22 cellular contexts compared by ENCODE assay signal in genomic region chr17:38709104-38709820, GRCh38. TPM values are rescaled to one million over a fixed set of nuclear protein-coding genes. Genes with fewer than 3 reads are reported as not detected.
DNase-seq lines count a peak whose midpoint lies in the region; ATAC-seq, FAIRE-seq and TF ChIP-seq lines count a peak whose summit lies in the region.
"Had no signal": no experiment of that assay in that cellular context is flagged by ENCODE, and none has a peak within 500 bp of the region (broad histone marks: within the 10 kb centered on the region; RNA-seq: fewer than 3 reads in every experiment).

No MANE protein-coding gene starts in this region.

- no TSS peak for BruUV-seq in HepG2 (replicated peaks; lab: Mats Ljungman, UMichigan)

- peaks cover 12% of the 10 kb centered on the region for H4K20me1 ChIP-seq in HepG2 (ENCODE audit: insufficient read depth, low read length)

- no peak overlapping the region for H2AFZ ChIP-seq in HepG2 (ENCODE audit: low read length)

- H3K4me3 Mint-ChIP-seq in activated CD8-positive, alpha-beta T cell treated with anti-CD3 and anti-CD28 coated beads, Interleukin-2, amount 10 ng/mL, durations not matched to agents 7 days and 5 days = no peak overlapping the region
- H3K4me3 Mint-ChIP-seq in stimulated activated naive B cell treated with anti-CD40 and anti-IgM and Interleukin-4, amounts not matched to agents 10 μg/mL and 1 μg/mL and 100 μg/mL, for 72 hours = no peak overlapping the region
- H3K4me3 Mint-ChIP-seq: mesothelial cell of epicardium had no signal

- H3K9me3 ChIP-seq in HepG2 (ENCODE audit: low read length) (no peaks in the 10 kb centered on the region), right lobe of liver (no peaks in the 10 kb centered on the region)
- H3K9me3 ChIP-seq: esophagus squamous epithelium, right atrium auricular region, tibial artery had no signal

- peaks cover 48% of the 10 kb centered on the region for H3K4me1 ChIP-seq in HepG2 (ENCODE audit: insufficient read depth, low read length)
- H3K4me1 ChIP-seq in right lobe of liver = no peaks in the 10 kb centered on the region

- H3K4me2 ChIP-seq in HepG2 (ENCODE audit: low read depth, low read length) = no peak overlapping the region
- H3K4me2 ChIP-seq: KMS-11 had no signal

- H3K36me3 Mint-ChIP-seq in activated CD8-positive, alpha-beta T cell treated with anti-CD3 and anti-CD28 coated beads, Interleukin-2, amount 10 ng/mL, durations not matched to agents 7 days and 5 days (ENCODE audit: low read depth) = peaks cover 67% of the 10 kb centered on the region
- peaks cover 36 to 56% of the 10 kb centered on the region in 2 donors for H3K36me3 Mint-ChIP-seq in stimulated activated naive B cell treated with anti-CD40 and anti-IgM and Interleukin-4, amounts not matched to agents 10 μg/mL and 1 μg/mL and 100 μg/mL, for 72 hours

- POLR2A ChIA-PET in HepG2 (lab: Yijun Ruan, JAX) = interaction anchor here (1.5 to 6.4 kb wide), 6 partner anchors 9 to 53 kb away, joined by 3 to 38 read pairs (median 14); partner anchors contain the start of gene EPOP
- POLR2A ChIA-PET in activated CD8-positive, alpha-beta T cell treated with anti-CD3 and anti-CD28 coated beads, Interleukin-2, amount 10 ng/mL, durations not matched to agents 7 days and 5 days (lab: Charles Lee) = interaction anchor here (0.6 to 2.5 kb wide), 4 partner anchors 11 to 22 kb away, joined by 3 to 13 read pairs (median 6); no protein-coding TSS in a partner anchor

- intact Hi-C loops in HepG2 (cut with micrococcal nuclease; ENCODE audit: unreplicated experiment) (no loop called here), right lobe of liver (cut with DNase I) (no loop called here)

- TF ChIP-seq POLR2A in HepG2 (IDR thresholded peaks at IDR 0.05; ENCODE audit: insufficient read depth in 1 of 2, low read depth in 2 of 2, low read length in 2 of 2) = peak; percentile 2 to 11; a peak in 1 of 4 replicates
- no peak for TF ChIP-seq POLR2A in right lobe of liver (IDR thresholded peaks at IDR 0.05)

- FAIRE-seq in HepG2 (lab: Jason Lieb, UNC) = no peak
- FAIRE-seq: GM18507 had no signal

- no peak for TF ChIP-seq CTCF in HepG2 (CRISPR knock-in tag; IDR thresholded peaks at IDR 0.05)
- no peak for TF ChIP-seq CTCF in right lobe of liver (IDR thresholded peaks at IDR 0.05)

- peaks cover 36 to 70% of the 10 kb centered on the region in 2 experiments for H3K36me3 ChIP-seq in HepG2 (replicated peaks in 1 of 2; ENCODE audit: control insufficient read depth in 1 of 2, insufficient read depth in 2 of 2, low read length in 2 of 2)
- peaks cover 0 to 9% (median 3%) of the 10 kb centered on the region in 4 donors for H3K36me3 ChIP-seq in right lobe of liver

- in situ Hi-C loops in HepG2 (cut with HindIII; ENCODE audit: extremely low pct_ligation_motif_present, low pct_unique_long_range_greater_than_20kb) = no loop called here

- no peak overlapping the region for H3K27ac ChIP-seq in HepG2 (ENCODE audit: extremely low read length, insufficient read depth, low read length)
- no peak overlapping the region for H3K27ac ChIP-seq in right lobe of liver
- H3K27ac ChIP-seq: esophagus squamous epithelium, KMS-11, tibial artery had no signal

- TF ChIP-seq EP300 in HepG2 (IDR thresholded peaks at IDR 0.05; ENCODE audit: low read depth in 2 of 2, low read length in 2 of 2) = no peak
- no peak for TF ChIP-seq EP300 in HepG2 (CRISPR knock-in tag; IDR thresholded peaks at IDR 0.05; ENCODE audit: borderline replicate concordance)

- H3K9me3 Mint-ChIP-seq in activated CD8-positive, alpha-beta T cell treated with anti-CD3 and anti-CD28 coated beads, Interleukin-2, amount 10 ng/mL, durations not matched to agents 7 days and 5 days (ENCODE audit: insufficient read depth) = no peaks in the 10 kb centered on the region
- no peaks in the 10 kb centered on the region for H3K9me3 Mint-ChIP-seq in stimulated activated naive B cell treated with anti-CD40 and anti-IgM and Interleukin-4, amounts not matched to agents 10 μg/mL and 1 μg/mL and 100 μg/mL, for 72 hours
- H3K9me3 Mint-ChIP-seq: mesothelial cell of epicardium had no signal

- CTCF ChIA-PET in HepG2 (lab: Yijun Ruan, JAX; ENCODE audit: low intra/inter-chr PET ratio, low total read pairs) = no interaction called here
- CTCF ChIA-PET in activated CD8-positive, alpha-beta T cell treated with anti-CD3 and anti-CD28 coated beads, Interleukin-2, amount 10 ng/mL, durations not matched to agents 7 days and 5 days (lab: Charles Lee) = interaction anchor here (0.6 to 1.8 kb wide), 4 partner anchors 19 to 45 kb away, joined by 3 to 14 read pairs (median 4); no protein-coding TSS in a partner anchor

- ATAC-seq in HepG2 = no peak
- ATAC-seq in right lobe of liver = no peak
- no peak for ATAC-seq in activated CD8-positive, alpha-beta T cell treated with anti-CD3 and anti-CD28 coated beads, Interleukin-2, amount 10 ng/mL, durations not matched to agents 7 days and 5 days
- ATAC-seq in stimulated activated naive B cell treated with anti-CD40 and anti-IgM and Interleukin-4, amounts not matched to agents 10 μg/mL and 1 μg/mL and 100 μg/mL, for 72 hours (replicated peaks) = no peak
- ATAC-seq in HG02870 (IDR thresholded peaks at IDR 0.05; ENCODE audit: unreplicated experiment) = no peak
- ATAC-seq in HG03442 (IDR thresholded peaks at IDR 0.05; ENCODE audit: unreplicated experiment) = no peak
- ATAC-seq: left colon, SK-N-SH treated with all-trans-retinoic acid at 6 μM for 48 hours had no signal

- no peak overlapping the region for H3K9ac ChIP-seq in HepG2 (ENCODE audit: insufficient read depth, low read depth, low read length)
- H3K9ac ChIP-seq: KMS-11 had no signal

- peaks cover 62% of the 10 kb centered on the region for H3K4me1 Mint-ChIP-seq in activated CD8-positive, alpha-beta T cell treated with anti-CD3 and anti-CD28 coated beads, Interleukin-2, amount 10 ng/mL, durations not matched to agents 7 days and 5 days (ENCODE audit: low read depth)
- peaks cover 48 to 70% of the 10 kb centered on the region in 2 donors for H3K4me1 Mint-ChIP-seq in stimulated activated naive B cell treated with anti-CD40 and anti-IgM and Interleukin-4, amounts not matched to agents 10 μg/mL and 1 μg/mL and 100 μg/mL, for 72 hours

- H3K27me3 Mint-ChIP-seq in activated CD8-positive, alpha-beta T cell treated with anti-CD3 and anti-CD28 coated beads, Interleukin-2, amount 10 ng/mL, durations not matched to agents 7 days and 5 days (ENCODE audit: low read depth) = no peaks in the 10 kb centered on the region
- H3K27me3 Mint-ChIP-seq in stimulated activated naive B cell treated with anti-CD40 and anti-IgM and Interleukin-4, amounts not matched to agents 10 μg/mL and 1 μg/mL and 100 μg/mL, for 72 hours = no peaks in the 10 kb centered on the region

- H3K4me3 ChIP-seq in HepG2 (replicated peaks in 1 of 3; ENCODE audit: insufficient read depth in 1 of 3, low read depth in 2 of 3, low read length in 3 of 3) (no peak overlapping the region), right lobe of liver (no peak overlapping the region)
- H3K4me3 ChIP-seq: esophagus squamous epithelium, right atrium auricular region, tibial artery had no signal

- no peaks in the 10 kb centered on the region; a peak in 1 of 5 replicates for H3K27me3 ChIP-seq in HepG2 (ENCODE audit: control insufficient read depth in 1 of 2, insufficient read depth in 2 of 2, low read length in 2 of 2)
- no peaks in the 10 kb centered on the region for H3K27me3 ChIP-seq in right lobe of liver
- H3K27me3 ChIP-seq: esophagus squamous epithelium, right atrium auricular region, tibial artery had no signal

- H3K27ac Mint-ChIP-seq in activated CD8-positive, alpha-beta T cell treated with anti-CD3 and anti-CD28 coated beads, Interleukin-2, amount 10 ng/mL, durations not matched to agents 7 days and 5 days = peak overlapping the region; percentile 11
- peak overlapping the region; percentile 70 for H3K27ac Mint-ChIP-seq in stimulated activated naive B cell treated with anti-CD40 and anti-IgM and Interleukin-4, amounts not matched to agents 10 μg/mL and 1 μg/mL and 100 μg/mL, for 72 hours

- peaks cover 34% of the 10 kb centered on the region for H3K79me2 ChIP-seq in HepG2 (ENCODE audit: insufficient read depth, low read length)

- 95% methylated on average over 13 of the region's 18 CpGs for WGBS in HepG2 (ENCODE audit: low lambda C conversion rate)
- WGBS in right lobe of liver (ENCODE audit: insufficient coverage, low coverage, low lambda C conversion rate, missing lambda C conversion rate) = 78% methylated on average over 7 of the region's 18 CpGs

- TF ChIP-seq RAD21 in HepG2 (CRISPR knock-in tag; IDR thresholded peaks at IDR 0.05) = no peak

- no peak for DNase-seq in HepG2 (ENCODE audit: low spot score)
- DNase-seq in right lobe of liver = no peak
- no peak for DNase-seq in activated CD8-positive, alpha-beta T cell treated with anti-CD3 and anti-CD28 coated beads, Interleukin-2, amount 10 ng/mL, durations not matched to agents 7 days and 5 days
- peak; percentile 67 for DNase-seq in myocyte (ENCODE audit: low read depth)
- no peak for DNase-seq in stimulated activated naive B cell treated with anti-CD40 and anti-IgM and Interleukin-4, amounts not matched to agents 10 μg/mL and 1 μg/mL and 100 μg/mL, for 72 hours
- no peak for DNase-seq in DMS 273 (lab: John Stamatoyannopoulos, UW; ENCODE audit: unreplicated experiment)
- DNase-seq: activated T-cell treated with anti-CD3 and anti-CD28 coated beads, Interleukin-2, amount 50 U/mL, for 48 hours; aorta; effector memory CD4-positive, alpha-beta T cell; esophagus squamous epithelium; left colon; NCI-H2029; NCI-H446; nucleus accumbens; tibial artery had no signal

RNA-seq across cellular contexts. Expression of gene MLLT6, which starts 4.2 kb away (rescaled TPM):
- total RNA-seq in HepG2 (2016; rRNA removed; fragmentation: Illumina TruSeq; extraction: Trizol) (27.6 and 50.7 TPM in 2 replicates), right lobe of liver (10 to 100 TPM; 10.1 to 30.9 (median 25.6) TPM), myocyte (42.7 and 54.6 TPM in 2 replicates)
- total RNA-seq in HepG2 (2016; cell fraction: cytosol; rRNA removed; fragmentation: Illumina TruSeq; extraction: Trizol; ENCODE audit: low read depth) = 41.1 and 41.6 TPM in 2 replicates
- 23.9 and 54.9 TPM in 2 replicates for total RNA-seq in HepG2 (2016; cell fraction: insoluble cytoplasmic fraction; rRNA removed; fragmentation: Illumina TruSeq; extraction: Trizol)
- total RNA-seq in HepG2 (2016; cell fraction: membrane; rRNA removed; fragmentation: Illumina TruSeq; extraction: Trizol) = 44.6 and 48.3 TPM in 2 replicates
- total RNA-seq in HepG2 (2016; cell fraction: nucleus; rRNA removed; fragmentation: Illumina TruSeq; extraction: Trizol) = 51.1 and 58.3 TPM in 2 replicates
- 69.5 TPM in 2 replicates for polyA plus RNA-seq in HepG2 (2011; rRNA removed)
- 20.9 and 26.0 TPM in 2 replicates for polyA plus RNA-seq in HepG2 (2011; cell fraction: cytosol; rRNA removed)
- 261 and 305 TPM in 2 replicates for polyA plus RNA-seq in HepG2 (2011; cell fraction: nucleus; rRNA removed)
- polyA plus RNA-seq in HepG2 (2012) = 56.0 and 70.4 TPM in 2 replicates
- polyA plus RNA-seq in HepG2 (2016; cell fraction: cytosol; fragmentation: Illumina TruSeq; extraction: Trizol; ENCODE audit: low read depth) = 2.1 and 3.2 TPM in 2 replicates
- polyA plus RNA-seq in HepG2 (2016; cell fraction: insoluble cytoplasmic fraction; fragmentation: Illumina TruSeq; extraction: Trizol; ENCODE audit: low read depth) = 25.3 and 28.2 TPM in 2 replicates
- polyA plus RNA-seq in HepG2 (2016; cell fraction: membrane; fragmentation: Illumina TruSeq; extraction: Trizol; ENCODE audit: low read depth) = 10.7 and 10.9 TPM in 2 replicates
- polyA plus RNA-seq in HepG2 (2016; cell fraction: nucleus; fragmentation: Illumina TruSeq; extraction: Trizol; ENCODE audit: insufficient read depth, low read depth) = 142 and 147 TPM in 2 replicates
- polyA minus RNA-seq in HepG2 (2011; rRNA and poly(A)+ RNA removed; ENCODE audit: low replicate concordance) = 89.8 and 99.9 TPM in 2 replicates
- polyA minus RNA-seq in HepG2 (2011; cell fraction: cytosol; rRNA and poly(A)+ RNA removed) = 29.2 and 32.2 TPM in 2 replicates
- polyA minus RNA-seq in HepG2 (2011; cell fraction: nucleus; rRNA and poly(A)+ RNA removed) = 156 and 194 TPM in 2 replicates
- 100 to 1,000 TPM; 211 to 219 TPM for total RNA-seq in activated CD8-positive, alpha-beta T cell treated with anti-CD3 and anti-CD28 coated beads, Interleukin-2, amount 10 ng/mL, durations not matched to agents 7 days and 5 days
- 59.5 TPM for polyA plus RNA-seq in myocyte (2012)

RNA-seq across cellular contexts. Expression of gene CISD3, which starts 20.9 kb away (rescaled TPM):
- 34.1 and 42.6 TPM in 2 replicates for total RNA-seq in HepG2 (2016; rRNA removed; fragmentation: Illumina TruSeq; extraction: Trizol)
- total RNA-seq in HepG2 (2016; cell fraction: cytosol; rRNA removed; fragmentation: Illumina TruSeq; extraction: Trizol; ENCODE audit: low read depth) = 64.2 and 89.3 TPM in 2 replicates
- total RNA-seq in HepG2 (2016; cell fraction: insoluble cytoplasmic fraction; rRNA removed; fragmentation: Illumina TruSeq; extraction: Trizol) = 38.9 and 39.2 TPM in 2 replicates
- 72.8 and 92.2 TPM in 2 replicates for total RNA-seq in HepG2 (2016; cell fraction: membrane; rRNA removed; fragmentation: Illumina TruSeq; extraction: Trizol)
- total RNA-seq in HepG2 (2016; cell fraction: nucleus; rRNA removed; fragmentation: Illumina TruSeq; extraction: Trizol) = 12.0 and 15.5 TPM in 2 replicates
- 30.0 and 34.9 TPM in 2 replicates for polyA plus RNA-seq in HepG2 (2011; rRNA removed)
- 15.0 and 24.9 TPM in 2 replicates for polyA plus RNA-seq in HepG2 (2011; cell fraction: cytosol; rRNA removed)
- polyA plus RNA-seq in HepG2 (2011; cell fraction: nucleus; rRNA removed) = 10.7 and 11.5 TPM in 2 replicates
- polyA plus RNA-seq in HepG2 (2012) = 34.2 TPM in 2 replicates
- 183 and 249 TPM in 2 replicates for polyA plus RNA-seq in HepG2 (2016; cell fraction: cytosol; fragmentation: Illumina TruSeq; extraction: Trizol; ENCODE audit: low read depth)
- polyA plus RNA-seq in HepG2 (2016; cell fraction: insoluble cytoplasmic fraction; fragmentation: Illumina TruSeq; extraction: Trizol; ENCODE audit: low read depth) = 69.7 and 77.8 TPM in 2 replicates
- polyA plus RNA-seq in HepG2 (2016; cell fraction: membrane; fragmentation: Illumina TruSeq; extraction: Trizol; ENCODE audit: low read depth) = 135 and 168 TPM in 2 replicates
- polyA plus RNA-seq in HepG2 (2016; cell fraction: nucleus; fragmentation: Illumina TruSeq; extraction: Trizol; ENCODE audit: insufficient read depth, low read depth) = 46.2 and 46.8 TPM in 2 replicates
- polyA minus RNA-seq in HepG2 (2011; rRNA and poly(A)+ RNA removed; ENCODE audit: low replicate concordance) = 16.1 and 27.0 TPM in 2 replicates
- 7.2 and 7.7 TPM in 2 replicates for polyA minus RNA-seq in HepG2 (2011; cell fraction: cytosol; rRNA and poly(A)+ RNA removed)
- 7.1 and 8.1 TPM in 2 replicates for polyA minus RNA-seq in HepG2 (2011; cell fraction: nucleus; rRNA and poly(A)+ RNA removed)
- total RNA-seq in right lobe of liver = 10 to 100 TPM; 34.2 to 88.1 (median 55.1) TPM
- total RNA-seq in activated CD8-positive, alpha-beta T cell treated with anti-CD3 and anti-CD28 coated beads, Interleukin-2, amount 10 ng/mL, durations not matched to agents 7 days and 5 days = 10 to 100 TPM; 48.2 to 56.1 TPM
- 3.7 and 6.2 TPM in 2 replicates for total RNA-seq in myocyte
- polyA plus RNA-seq in myocyte (2012) = 32.6 TPM

RNA-seq across cellular contexts. Expression of gene EPOP, which starts 34.5 kb away (rescaled TPM):
- total RNA-seq in HepG2 (2016; rRNA removed; fragmentation: Illumina TruSeq; extraction: Trizol) = 29.0 and 37.8 TPM in 2 replicates
- 20.7 and 21.2 TPM in 2 replicates for total RNA-seq in HepG2 (2016; cell fraction: cytosol; rRNA removed; fragmentation: Illumina TruSeq; extraction: Trizol; ENCODE audit: low read depth)
- 22.9 and 36.8 TPM in 2 replicates for total RNA-seq in HepG2 (2016; cell fraction: insoluble cytoplasmic fraction; rRNA removed; fragmentation: Illumina TruSeq; extraction: Trizol)
- total RNA-seq in HepG2 (2016; cell fraction: membrane; rRNA removed; fragmentation: Illumina TruSeq; extraction: Trizol) = 65.8 and 69.1 TPM in 2 replicates
- total RNA-seq in HepG2 (2016; cell fraction: nucleus; rRNA removed; fragmentation: Illumina TruSeq; extraction: Trizol) = 17.6 and 17.8 TPM in 2 replicates
- polyA plus RNA-seq in HepG2 (2011; rRNA removed) = 13.9 and 14.7 TPM in 2 replicates
- polyA plus RNA-seq in HepG2 (2011; cell fraction: cytosol; rRNA removed) = 14.1 and 17.0 TPM in 2 replicates
- polyA plus RNA-seq in HepG2 (2011; cell fraction: nucleus; rRNA removed) = 10.9 and 12.1 TPM in 2 replicates
- 17.9 and 19.9 TPM in 2 replicates for polyA plus RNA-seq in HepG2 (2012)
- polyA plus RNA-seq in HepG2 (2016; cell fraction: cytosol; fragmentation: Illumina TruSeq; extraction: Trizol; ENCODE audit: low read depth) = 26.4 and 26.9 TPM in 2 replicates
- polyA plus RNA-seq in HepG2 (2016; cell fraction: insoluble cytoplasmic fraction; fragmentation: Illumina TruSeq; extraction: Trizol; ENCODE audit: low read depth) = 46.7 and 55.1 TPM in 2 replicates
- 71.4 and 76.4 TPM in 2 replicates for polyA plus RNA-seq in HepG2 (2016; cell fraction: membrane; fragmentation: Illumina TruSeq; extraction: Trizol; ENCODE audit: low read depth)
- 43.8 and 45.7 TPM in 2 replicates for polyA plus RNA-seq in HepG2 (2016; cell fraction: nucleus; fragmentation: Illumina TruSeq; extraction: Trizol; ENCODE audit: insufficient read depth, low read depth)
- 4.2 and 17.4 TPM in 2 replicates for polyA minus RNA-seq in HepG2 (2011; rRNA and poly(A)+ RNA removed; ENCODE audit: low replicate concordance)
- polyA minus RNA-seq in HepG2 (2011; cell fraction: cytosol; rRNA and poly(A)+ RNA removed) = 14.9 and 17.2 TPM in 2 replicates
- 5.9 and 6.3 TPM in 2 replicates for polyA minus RNA-seq in HepG2 (2011; cell fraction: nucleus; rRNA and poly(A)+ RNA removed)
- 1 to 10 TPM; 1.1 to 6.0 (median 3.0) TPM for total RNA-seq in right lobe of liver
- total RNA-seq in activated CD8-positive, alpha-beta T cell treated with anti-CD3 and anti-CD28 coated beads, Interleukin-2, amount 10 ng/mL, durations not matched to agents 7 days and 5 days = 10 to 100 TPM; 11.4 to 11.6 TPM
- total RNA-seq in myocyte = 0.94 and 1.2 TPM in 2 replicates
- 1.1 TPM for polyA plus RNA-seq in myocyte (2012)

RNA-seq across cellular contexts. Expression of gene PCGF2, which starts 38.9 kb away (rescaled TPM):
- total RNA-seq in HepG2 (2016; rRNA removed; fragmentation: Illumina TruSeq; extraction: Trizol) (11.6 and 11.7 TPM in 2 replicates), right lobe of liver (1 to 10 TPM; 1.7 to 8.0 (median 3.9) TPM), myocyte (2.0 and 2.3 TPM in 2 replicates)
- 12.6 and 19.2 TPM in 2 replicates for total RNA-seq in HepG2 (2016; cell fraction: cytosol; rRNA removed; fragmentation: Illumina TruSeq; extraction: Trizol; ENCODE audit: low read depth)
- 8.9 and 11.5 TPM in 2 replicates for total RNA-seq in HepG2 (2016; cell fraction: insoluble cytoplasmic fraction; rRNA removed; fragmentation: Illumina TruSeq; extraction: Trizol)
- 33.3 and 35.3 TPM in 2 replicates for total RNA-seq in HepG2 (2016; cell fraction: membrane; rRNA removed; fragmentation: Illumina TruSeq; extraction: Trizol)
- 13.3 and 14.9 TPM in 2 replicates for total RNA-seq in HepG2 (2016; cell fraction: nucleus; rRNA removed; fragmentation: Illumina TruSeq; extraction: Trizol)
- 29.4 and 30.6 TPM in 2 replicates for polyA plus RNA-seq in HepG2 (2011; rRNA removed)
- polyA plus RNA-seq in HepG2 (2011; cell fraction: cytosol; rRNA removed) = 18.7 and 30.8 TPM in 2 replicates
- 53.9 and 68.1 TPM in 2 replicates for polyA plus RNA-seq in HepG2 (2011; cell fraction: nucleus; rRNA removed)
- polyA plus RNA-seq in HepG2 (2012) = 32.6 and 40.9 TPM in 2 replicates
- 194 and 224 TPM in 2 replicates for polyA plus RNA-seq in HepG2 (2016; cell fraction: cytosol; fragmentation: Illumina TruSeq; extraction: Trizol; ENCODE audit: low read depth)
- polyA plus RNA-seq in HepG2 (2016; cell fraction: insoluble cytoplasmic fraction; fragmentation: Illumina TruSeq; extraction: Trizol; ENCODE audit: low read depth) = 44.1 and 62.1 TPM in 2 replicates
- polyA plus RNA-seq in HepG2 (2016; cell fraction: membrane; fragmentation: Illumina TruSeq; extraction: Trizol; ENCODE audit: low read depth) = 209 and 253 TPM in 2 replicates
- 85.1 and 95.0 TPM in 2 replicates for polyA plus RNA-seq in HepG2 (2016; cell fraction: nucleus; fragmentation: Illumina TruSeq; extraction: Trizol; ENCODE audit: insufficient read depth, low read depth)
- 11.1 and 38.8 TPM in 2 replicates for polyA minus RNA-seq in HepG2 (2011; rRNA and poly(A)+ RNA removed; ENCODE audit: low replicate concordance)
- 30.5 and 32.4 TPM in 2 replicates for polyA minus RNA-seq in HepG2 (2011; cell fraction: cytosol; rRNA and poly(A)+ RNA removed)
- polyA minus RNA-seq in HepG2 (2011; cell fraction: nucleus; rRNA and poly(A)+ RNA removed) = 13.9 and 14.2 TPM in 2 replicates
- total RNA-seq in activated CD8-positive, alpha-beta T cell treated with anti-CD3 and anti-CD28 coated beads, Interleukin-2, amount 10 ng/mL, durations not matched to agents 7 days and 5 days = under 1 TPM; 0.63 to 0.70 TPM
- 46.0 TPM for polyA plus RNA-seq in myocyte (2012)

RNA-seq across cellular contexts. Expression of gene PSMB3, which starts 43.3 kb away (rescaled TPM):
- 517 and 688 TPM in 2 replicates for total RNA-seq in HepG2 (2016; rRNA removed; fragmentation: Illumina TruSeq; extraction: Trizol)
- 265 and 305 TPM in 2 replicates for total RNA-seq in HepG2 (2016; cell fraction: cytosol; rRNA removed; fragmentation: Illumina TruSeq; extraction: Trizol; ENCODE audit: low read depth)
- 517 and 718 TPM in 2 replicates for total RNA-seq in HepG2 (2016; cell fraction: insoluble cytoplasmic fraction; rRNA removed; fragmentation: Illumina TruSeq; extraction: Trizol)
- 175 and 189 TPM in 2 replicates for total RNA-seq in HepG2 (2016; cell fraction: membrane; rRNA removed; fragmentation: Illumina TruSeq; extraction: Trizol)
- 146 and 163 TPM in 2 replicates for total RNA-seq in HepG2 (2016; cell fraction: nucleus; rRNA removed; fragmentation: Illumina TruSeq; extraction: Trizol)
- 317 and 366 TPM in 2 replicates for polyA plus RNA-seq in HepG2 (2011; rRNA removed)
- 470 and 640 TPM in 2 replicates for polyA plus RNA-seq in HepG2 (2011; cell fraction: cytosol; rRNA removed)
- 121 and 122 TPM in 2 replicates for polyA plus RNA-seq in HepG2 (2011; cell fraction: nucleus; rRNA removed)
- polyA plus RNA-seq in HepG2 (2012) = 167 and 213 TPM in 2 replicates
- 206 and 222 TPM in 2 replicates for polyA plus RNA-seq in HepG2 (2016; cell fraction: cytosol; fragmentation: Illumina TruSeq; extraction: Trizol; ENCODE audit: low read depth)
- polyA plus RNA-seq in HepG2 (2016; cell fraction: insoluble cytoplasmic fraction; fragmentation: Illumina TruSeq; extraction: Trizol; ENCODE audit: low read depth) = 578 and 618 TPM in 2 replicates
- polyA plus RNA-seq in HepG2 (2016; cell fraction: membrane; fragmentation: Illumina TruSeq; extraction: Trizol; ENCODE audit: low read depth) = 134 and 136 TPM in 2 replicates
- 227 and 228 TPM in 2 replicates for polyA plus RNA-seq in HepG2 (2016; cell fraction: nucleus; fragmentation: Illumina TruSeq; extraction: Trizol; ENCODE audit: insufficient read depth, low read depth)
- polyA minus RNA-seq in HepG2 (2011; rRNA and poly(A)+ RNA removed; ENCODE audit: low replicate concordance) = 383 and 657 TPM in 2 replicates
- 84.9 and 103 TPM in 2 replicates for polyA minus RNA-seq in HepG2 (2011; cell fraction: cytosol; rRNA and poly(A)+ RNA removed)
- 32.9 and 35.0 TPM in 2 replicates for polyA minus RNA-seq in HepG2 (2011; cell fraction: nucleus; rRNA and poly(A)+ RNA removed)
- total RNA-seq in right lobe of liver = 100 to 1,000 TPM in 5 of 6 experiments, 10 to 100 TPM in 1; 85.2 to 183 (median 120) TPM
- 100 to 1,000 TPM; 251 to 252 TPM for total RNA-seq in activated CD8-positive, alpha-beta T cell treated with anti-CD3 and anti-CD28 coated beads, Interleukin-2, amount 10 ng/mL, durations not matched to agents 7 days and 5 days
- 165 and 179 TPM in 2 replicates for total RNA-seq in myocyte
- 229 TPM for polyA plus RNA-seq in myocyte (2012)
